ENCODE assay signal across 8 cellular contexts in genomic region chr6:33297406-33297955, GRCh38. TPM values are rescaled to one million over a fixed set of nuclear protein-coding genes. Genes with fewer than 3 reads are reported as not detected.
DNase-seq lines count a peak whose midpoint lies in the region; ATAC-seq and TF ChIP-seq lines count a peak whose summit lies in the region.

No MANE protein-coding gene starts in this region.

- H3K4me3 Mint-ChIP-seq in activated CD8-positive, alpha-beta T cell treated with anti-CD3 and anti-CD28 coated beads, Interleukin-2, amount 10 ng/mL, durations not matched to agents 7 days and 5 days: peak overlapping the region; percentile 98

- no peak for ATAC-seq in Right ventricle myocardium inferior
- ATAC-seq in left ventricle myocardium superior: no peak
- no peak for ATAC-seq in activated CD8-positive, alpha-beta T cell treated with anti-CD3 and anti-CD28 coated beads, Interleukin-2, amount 10 ng/mL, durations not matched to agents 7 days and 5 days
- peak; percentile 2 for ATAC-seq in sciatic nerve

- H3K9me3 Mint-ChIP-seq in activated CD8-positive, alpha-beta T cell treated with anti-CD3 and anti-CD28 coated beads, Interleukin-2, amount 10 ng/mL, durations not matched to agents 7 days and 5 days (ENCODE audit: insufficient read depth): no peaks in the 10 kb centered on the region

- no peak for TF ChIP-seq CTCF in left ventricle myocardium inferior (IDR thresholded peaks at IDR 0.05; ENCODE audit: borderline replicate concordance)

- POLR2A ChIA-PET in activated CD8-positive, alpha-beta T cell treated with anti-CD3 and anti-CD28 coated beads, Interleukin-2, amount 10 ng/mL, durations not matched to agents 7 days and 5 days (lab: Charles Lee): interaction anchor here (0.5 to 4.6 kb wide), 6 partner anchors 8 to 305 kb away, joined by 3 to 54 read pairs (median 6); partner anchors contain the start of genes B3GALT4, PFDN6, RPS18 and TAPBP

- peaks cover 37% of the 10 kb centered on the region for H3K4me1 Mint-ChIP-seq in activated CD8-positive, alpha-beta T cell treated with anti-CD3 and anti-CD28 coated beads, Interleukin-2, amount 10 ng/mL, durations not matched to agents 7 days and 5 days (ENCODE audit: low read depth)

- H3K27ac Mint-ChIP-seq in activated CD8-positive, alpha-beta T cell treated with anti-CD3 and anti-CD28 coated beads, Interleukin-2, amount 10 ng/mL, durations not matched to agents 7 days and 5 days: peak overlapping the region; percentile 55

- H3K4me1 ChIP-seq in left ventricle myocardium inferior: peaks cover 61% of the 10 kb centered on the region

- H3K9me3 ChIP-seq in left ventricle myocardium inferior (replicated peaks): no peaks in the 10 kb centered on the region

- no peaks in the 10 kb centered on the region for H3K27me3 ChIP-seq in left ventricle myocardium inferior (ENCODE audit: low read depth)

- peak overlapping the region; percentile 79 for H3K4me3 ChIP-seq in left ventricle myocardium inferior

- CTCF ChIA-PET in activated CD8-positive, alpha-beta T cell treated with anti-CD3 and anti-CD28 coated beads, Interleukin-2, amount 10 ng/mL, durations not matched to agents 7 days and 5 days (lab: Charles Lee): interaction anchor here (1.5 to 6.6 kb wide), 3 partner anchors 8 to 20 kb away, joined by 5 to 51 read pairs (median 25); partner anchors contain the start of genes B3GALT4, PFDN6 and WDR46

- H3K27ac ChIP-seq in left ventricle myocardium inferior (replicated peaks): peak overlapping the region; percentile 99

- peaks cover 48% of the 10 kb centered on the region for H3K36me3 ChIP-seq in left ventricle myocardium inferior

- H3K36me3 Mint-ChIP-seq in activated CD8-positive, alpha-beta T cell treated with anti-CD3 and anti-CD28 coated beads, Interleukin-2, amount 10 ng/mL, durations not matched to agents 7 days and 5 days (ENCODE audit: low read depth): peaks cover 55% of the 10 kb centered on the region

- intact Hi-C loops in Right ventricle myocardium inferior (cut with DNase I): no loop called here
- intact Hi-C loops in left ventricle myocardium superior (cut with micrococcal nuclease): no loop called here
- intact Hi-C loops in left ventricle myocardium inferior (cut with micrococcal nuclease): no loop called here
- intact Hi-C loops in sciatic nerve (cut with DNase I): no loop called here

- no peaks in the 10 kb centered on the region for H3K27me3 Mint-ChIP-seq in activated CD8-positive, alpha-beta T cell treated with anti-CD3 and anti-CD28 coated beads, Interleukin-2, amount 10 ng/mL, durations not matched to agents 7 days and 5 days (ENCODE audit: low read depth)

- DNase-seq in Right ventricle myocardium inferior (ENCODE audit: missing footprints): peak; percentile 82
- no peak for DNase-seq in left ventricle myocardium superior
- DNase-seq in activated CD8-positive, alpha-beta T cell treated with anti-CD3 and anti-CD28 coated beads, Interleukin-2, amount 10 ng/mL, durations not matched to agents 7 days and 5 days: no peak
- no peak for DNase-seq in left ventricle myocardium inferior
- no peak for DNase-seq in sciatic nerve (ENCODE audit: low spot score)
- no peak for DNase-seq in NCI-H226
- no peak for DNase-seq in NCI-H2081 (lab: John Stamatoyannopoulos, UW)
- DNase-seq in cerebellum (ENCODE audit: low spot score): no peak

RNA-seq across cellular contexts. Expression of gene RGL2, which starts 1.3 kb away (rescaled TPM):
- total RNA-seq in Right ventricle myocardium inferior (64.5 TPM), left ventricle myocardium superior (59.4 TPM), left ventricle myocardium inferior (59.4 TPM), sciatic nerve (83.5 TPM), cerebellum (25.3 TPM)
- total RNA-seq in activated CD8-positive, alpha-beta T cell treated with anti-CD3 and anti-CD28 coated beads, Interleukin-2, amount 10 ng/mL, durations not matched to agents 7 days and 5 days: 10 to 100 TPM; 50.8 to 58.2 TPM

RNA-seq across cellular contexts. Expression of gene PFDN6, which starts 8.1 kb away (rescaled TPM):
- total RNA-seq in Right ventricle myocardium inferior (57.8 TPM), left ventricle myocardium superior (57.3 TPM), left ventricle myocardium inferior (47.8 TPM), sciatic nerve (27.1 TPM), cerebellum (17.1 TPM)
- total RNA-seq in activated CD8-positive, alpha-beta T cell treated with anti-CD3 and anti-CD28 coated beads, Interleukin-2, amount 10 ng/mL, durations not matched to agents 7 days and 5 days: 10 to 100 TPM; 72.0 to 78.4 TPM

RNA-seq across cellular contexts. Expression of gene WDR46, which starts 8.4 kb away (rescaled TPM):
- total RNA-seq in Right ventricle myocardium inferior (15.9 TPM), left ventricle myocardium superior (15.1 TPM), left ventricle myocardium inferior (13.3 TPM), sciatic nerve (32.4 TPM), cerebellum (18.1 TPM)
- total RNA-seq in activated CD8-positive, alpha-beta T cell treated with anti-CD3 and anti-CD28 coated beads, Interleukin-2, amount 10 ng/mL, durations not matched to agents 7 days and 5 days: 10 to 100 TPM; 66.7 to 68.9 TPM

RNA-seq across cellular contexts. Expression of gene TAPBP, which starts 16.4 kb away (rescaled TPM):
- total RNA-seq in Right ventricle myocardium inferior: 82.3 TPM
- total RNA-seq in left ventricle myocardium superior: 93.0 TPM
- total RNA-seq in activated CD8-positive, alpha-beta T cell treated with anti-CD3 and anti-CD28 coated beads, Interleukin-2, amount 10 ng/mL, durations not matched to agents 7 days and 5 days: 100 to 1,000 TPM; 245 to 252 TPM
- 92.3 TPM for total RNA-seq in left ventricle myocardium inferior
- total RNA-seq in sciatic nerve: 85.5 TPM
- total RNA-seq in cerebellum: 22.0 TPM

RNA-seq across cellular contexts. Expression of gene ZBTB22, which starts 20.1 kb away (rescaled TPM):
- total RNA-seq in Right ventricle myocardium inferior: 10.8 TPM
- 11.1 TPM for total RNA-seq in left ventricle myocardium superior
- total RNA-seq in activated CD8-positive, alpha-beta T cell treated with anti-CD3 and anti-CD28 coated beads, Interleukin-2, amount 10 ng/mL, durations not matched to agents 7 days and 5 days: 10 to 100 TPM; 10.7 to 11.1 TPM
- 13.3 TPM for total RNA-seq in left ventricle myocardium inferior
- 23.2 TPM for total RNA-seq in sciatic nerve
- 17.7 TPM for total RNA-seq in cerebellum
